8 cellular contexts compared by ENCODE assay signal in the genomic region with DNA sequence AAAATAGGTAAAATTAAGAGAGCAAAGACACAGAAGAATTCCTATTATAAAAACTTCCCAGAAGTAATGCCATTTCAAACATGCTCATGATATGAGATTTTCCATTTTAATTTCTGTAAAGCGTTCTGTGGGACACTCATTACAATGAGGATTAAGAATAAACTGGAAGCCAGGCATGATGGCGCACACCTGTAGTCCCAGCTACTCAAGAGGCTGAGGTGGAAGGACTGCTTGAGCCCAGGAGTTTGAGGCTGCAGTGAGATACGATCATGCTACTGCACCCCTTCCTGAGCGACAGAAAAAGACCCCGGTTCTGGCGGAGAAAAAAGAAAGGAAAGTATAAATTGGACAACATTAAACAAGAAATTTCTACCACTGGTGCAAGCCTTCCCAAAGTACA. TPM values are rescaled to one million over a fixed set of nuclear protein-coding genes. Genes with fewer than 3 reads are reported as not detected.
DNase-seq lines count a peak whose midpoint lies in the region; ATAC-seq and TF ChIP-seq lines count a peak whose summit lies in the region.

No MANE protein-coding gene starts in this region.

- H3K27me3 Mint-ChIP-seq in chondrocyte (ENCODE audit: low read depth): no peaks in the 10 kb centered on the region

- H3K9me3 Mint-ChIP-seq in chondrocyte (ENCODE audit: low read depth): no peaks in the 10 kb centered on the region

- no peak overlapping the region for H3K27ac Mint-ChIP-seq in chondrocyte (ENCODE audit: unreplicated experiment)

- no peak for TF ChIP-seq CTCF in chondrocyte (IDR thresholded peaks at IDR 0.05)

- DNase-seq in NCI-H82 (lab: John Stamatoyannopoulos, UW) (peak; percentile 7), NCI-H82 treated with DMSO at 0.1 percent for 48 hours (lab: John Stamatoyannopoulos, UW; ENCODE audit: unreplicated experiment) (no peak), MG63 (no peak), chondrocyte (ENCODE audit: low spot score) (no peak), NOMO-1 treated with dmso at 0.1 percent for 144 hours (lab: John Stamatoyannopoulos, UW; ENCODE audit: unreplicated experiment) (no peak), posterior vena cava (ENCODE audit: low spot score) (no peak)

- ATAC-seq in GM21825 (IDR thresholded peaks at IDR 0.05; ENCODE audit: unreplicated experiment): no peak

- peaks cover 23% of the 10 kb centered on the region for H3K4me1 Mint-ChIP-seq in chondrocyte (ENCODE audit: low read depth)

- peak overlapping the region; percentile 82 for H3K4me3 ChIP-seq in MG63
- H3K4me3 ChIP-seq in neuron (ENCODE audit: low read length): peak overlapping the region; percentile 88

- H3K9me3 ChIP-seq in MG63 (no peaks in the 10 kb centered on the region), neuron (ENCODE audit: low read length) (no peaks in the 10 kb centered on the region)

- H3K4me3 Mint-ChIP-seq in chondrocyte (ENCODE audit: unreplicated experiment): peak overlapping the region; percentile 99

- no peaks in the 10 kb centered on the region for H3K36me3 Mint-ChIP-seq in chondrocyte (ENCODE audit: low read depth)

- H3K4me1 ChIP-seq in neuron (ENCODE audit: insufficient read depth, low read length): peaks cover 8% of the 10 kb centered on the region

- peak overlapping the region; percentile 88 for H2AFZ ChIP-seq in neuron (ENCODE audit: low read depth, low read length)

- intact Hi-C loops in posterior vena cava (cut with DNase I): no loop called here

- peaks cover 20% of the 10 kb centered on the region for H3K36me3 ChIP-seq in MG63
- H3K36me3 ChIP-seq in neuron (ENCODE audit: insufficient read depth, low read length): peaks cover 22% of the 10 kb centered on the region

- H3K27me3 ChIP-seq in MG63 (no peaks in the 10 kb centered on the region), neuron (ENCODE audit: insufficient read depth, low read length) (no peaks in the 10 kb centered on the region)

RNA-seq across cellular contexts. Expression of a gene that starts 1.5 kb away (rescaled TPM):
- 6.8 and 10.7 TPM in 2 replicates for total RNA-seq in MG63 (2014; rRNA removed; shearing (Covaris generic); ENCODE audit: low replicate concordance)
- total RNA-seq in chondrocyte: 2.9 to 10.2 TPM (median 6.8 TPM) in 3 replicates
- 1 to 10 TPM; 1.7 to 2.0 TPM for total RNA-seq in posterior vena cava

RNA-seq across cellular contexts. Expression of a gene that starts 57.0 kb away (rescaled TPM):
- total RNA-seq in MG63 (2014; rRNA removed; shearing (Covaris generic); ENCODE audit: low replicate concordance): 7.6 and 12.4 TPM in 2 replicates
- 22.9 to 29.8 TPM (median 27.3 TPM) in 3 replicates for total RNA-seq in chondrocyte
- total RNA-seq in posterior vena cava: 10 to 100 TPM; 27.9 to 35.2 TPM
